In genomic region chr1:201791051-201791774, GRCh38 we compare ENCODE assay signal across 9 cellular contexts. TPM values are rescaled to one million over a fixed set of nuclear protein-coding genes. Genes with fewer than 3 reads are reported as not detected.
DNase-seq lines count a peak whose midpoint lies in the region; ATAC-seq and TF ChIP-seq lines count a peak whose summit lies in the region.
"Had no signal": no experiment of that assay in that cellular context is flagged by ENCODE, and none has a peak within 500 bp of the region (broad histone marks: within the 10 kb centered on the region; RNA-seq: fewer than 3 reads in every experiment).

No MANE protein-coding gene starts in this region.

- DNase-seq in NCI-H2081 treated with DMSO at 0.1 percent for 48 hours (lab: John Stamatoyannopoulos, UW) (peak; percentile 84), caudate nucleus (lab: John Stamatoyannopoulos, UW) (peak in 32 of 61 donors; percentile 6 to 70 (median 28)), lower lobe of right lung (no peak), suprapubic skin (ENCODE audit: low spot score in 2 of 2) (no peak), GOT3 (lab: John Stamatoyannopoulos, UW) (no peak), DMS79 treated with DMSO at 0.1 percent for 48 hours (lab: John Stamatoyannopoulos, UW) (no peak)
- DNase-seq in stimulated activated CD8-positive, alpha-beta memory T cell treated with anti-CD3 and anti-CD28 coated beads, Interleukin-4, amount 100 ng/mL, for 48 hours: no peak
- DNase-seq: activated CD4-positive, alpha-beta memory T cell treated with anti-CD3 and anti-CD28 coated beads, Interleukin-2, amount 10 ng/mL, durations not matched to agents 7 days and 5 days had no signal

- no peak overlapping the region for H3K4me3 ChIP-seq in lower lobe of right lung
- H3K4me3 ChIP-seq in suprapubic skin: no peak overlapping the region

- TF ChIP-seq CTCF in lower lobe of right lung (IDR thresholded peaks at IDR 0.05): no peak
- no peak for TF ChIP-seq CTCF in suprapubic skin (IDR thresholded peaks at IDR 0.05)

- 48% methylated on average over 8 of the region's 8 CpGs for WGBS in suprapubic skin

- no peaks in the 10 kb centered on the region for H3K9me3 ChIP-seq in lower lobe of right lung
- no peaks in the 10 kb centered on the region for H3K9me3 ChIP-seq in suprapubic skin

- TF ChIP-seq EP300 in suprapubic skin (IDR thresholded peaks at IDR 0.05): no peak

- H3K4me1 ChIP-seq in lower lobe of right lung (peaks cover 34% of the 10 kb centered on the region), suprapubic skin (peaks cover 35% of the 10 kb centered on the region)

- H3K27ac ChIP-seq in caudate nucleus (ENCODE audit: low read depth, low read length) (peak overlapping the region; percentile 99), lower lobe of right lung (peak overlapping the region; percentile 19), suprapubic skin (peak overlapping the region; percentile 45)

- H3K36me3 ChIP-seq in lower lobe of right lung: peaks cover 49% of the 10 kb centered on the region
- H3K36me3 ChIP-seq in suprapubic skin: peaks cover 49% of the 10 kb centered on the region

- ATAC-seq in lower lobe of right lung: no peak
- ATAC-seq in HG02840 (IDR thresholded peaks at IDR 0.05; ENCODE audit: low FRiP score, unreplicated experiment): no peak

- no peaks in the 10 kb centered on the region for H3K27me3 ChIP-seq in lower lobe of right lung (ENCODE audit: low read depth)
- no peaks in the 10 kb centered on the region for H3K27me3 ChIP-seq in suprapubic skin

- intact Hi-C loops in lower lobe of right lung (cut with DNase I): loop anchor here (5.0 kb wide), 1 partner anchor 84 kb away; no protein-coding TSS in a partner anchor

- TF ChIP-seq POLR2A in suprapubic skin (IDR thresholded peaks at IDR 0.05): no peak

RNA-seq across cellular contexts. Expression of gene IPO9, which starts 37.7 kb away (rescaled TPM):
- 34.1 TPM for total RNA-seq in lower lobe of right lung
- total RNA-seq in suprapubic skin: 10 to 100 TPM; 12.9 to 25.6 (median 19.8) TPM

Comparison
In these comparisons a context has a peak if more than half of its experiments do, and no peak if none do; other contexts are left out.
1. DNase-seq: peak in NCI-H2081 treated with DMSO at 0.1 percent for 48 hours (single experiment) and caudate nucleus (32 of 61); none in lower lobe of right lung (single experiment), suprapubic skin (0 of 2), stimulated activated CD8-positive, alpha-beta memory T cell treated with anti-CD3 and anti-CD28 coated beads, Interleukin-4, amount 100 ng/mL, for 48 hours (single experiment), GOT3 (single experiment) and DMS79 treated with DMSO at 0.1 percent for 48 hours (single experiment).
2. H3K27ac ChIP-seq: peak in every context shown above with its lines; median percentile 99 in caudate nucleus; 45 in suprapubic skin; 19 in lower lobe of right lung.